Comparison of ENCODE assay signal across 8 cellular contexts in the genomic region with DNA sequence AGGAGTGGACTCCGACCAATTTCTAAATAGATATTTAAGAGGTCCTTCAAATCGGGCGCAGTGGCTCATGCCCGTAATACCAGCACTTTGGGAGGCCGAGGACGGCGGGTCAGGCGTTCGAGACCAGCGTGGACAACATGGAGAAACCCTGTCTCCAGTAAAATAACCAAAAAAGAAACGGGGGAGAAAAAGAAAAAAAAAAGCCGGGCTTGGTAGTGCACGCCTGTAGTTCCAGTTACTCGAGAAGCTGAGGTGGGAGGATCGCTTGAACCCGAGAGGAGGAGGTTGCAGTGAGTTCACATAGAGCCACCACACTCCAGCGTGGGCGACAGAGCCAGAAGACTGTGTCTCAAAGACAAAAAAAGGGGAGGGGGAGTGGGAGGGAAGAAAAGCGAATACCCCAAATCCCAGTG. TPM values are rescaled to one million over a fixed set of nuclear protein-coding genes. Genes with fewer than 3 reads are reported as not detected.
DNase-seq lines count a peak whose midpoint lies in the region; ATAC-seq, FAIRE-seq and TF ChIP-seq lines count a peak whose summit lies in the region.

No MANE protein-coding gene starts in this region.

- DNase-seq in HAP-1 (ENCODE audit: low spot score in 2 of 2) (peak in 1 of 2 experiments; percentile 69), fibroblast of lung (ENCODE audit: low read depth in 2 of 2) (no peak), osteocyte (ENCODE audit: extremely low spot score, unreplicated experiment) (no peak), HK-2 (ENCODE audit: unreplicated experiment) (no peak), GM12892 (ENCODE audit: insufficient read length) (no peak)
- DNase-seq in activated CD4-positive, alpha-beta T cell treated with anti-CD3 and anti-CD28 coated beads for 48 hours = peak; percentile 79

- peak overlapping the region; percentile 54 for H3K4me3 ChIP-seq in HAP-1
- H3K4me3 ChIP-seq in fibroblast of lung (replicated peaks in 1 of 4; ENCODE audit: control extremely low read depth in 1 of 4, insufficient read depth in 1 of 4, low read depth in 3 of 4, low read length in 4 of 4) = peak overlapping the region; percentile 31 to 84 (median 49)

- peak overlapping the region; percentile 90 for H3K27ac ChIP-seq in fibroblast of lung (ENCODE audit: insufficient read depth, low read length)

- in situ Hi-C loops in HAP-1 (cut with MboI; ENCODE audit: low sequenced_read_pairs) = loop anchor here (5.0 to 10.0 kb wide), 2 partner anchors 161 to 1113 kb away; a partner anchor contains a TSS

- H3K4me2 ChIP-seq in fibroblast of lung (ENCODE audit: extremely low read depth, insufficient read depth, low read length) = peak overlapping the region; percentile 72

- peak overlapping the region; percentile 95 for H3K27ac Mint-ChIP-seq in osteocyte (ENCODE audit: unreplicated experiment)

- H3K9me3 Mint-ChIP-seq in osteocyte (ENCODE audit: unreplicated experiment) = no peaks in the 10 kb centered on the region

- H3K36me3 ChIP-seq in HAP-1 (replicated peaks) = no peaks in the 10 kb centered on the region
- H3K36me3 ChIP-seq in fibroblast of lung (ENCODE audit: control insufficient read depth, insufficient read depth, low read length) = no peaks in the 10 kb centered on the region

- no peaks in the 10 kb centered on the region for H4K20me1 ChIP-seq in fibroblast of lung (ENCODE audit: control insufficient read depth, extremely low read depth, insufficient read depth, low read length)

- no peaks in the 10 kb centered on the region for H3K27me3 Mint-ChIP-seq in osteocyte (ENCODE audit: unreplicated experiment)

- H3K27me3 ChIP-seq in HAP-1 (ENCODE audit: low read depth) (no peaks in the 10 kb centered on the region), fibroblast of lung (ENCODE audit: control insufficient read depth, insufficient read depth, low read length) (no peaks in the 10 kb centered on the region)

- H3K36me3 Mint-ChIP-seq in osteocyte (ENCODE audit: unreplicated experiment) = no peaks in the 10 kb centered on the region

- no peaks in the 10 kb centered on the region for H3K9me3 ChIP-seq in HAP-1
- no peaks in the 10 kb centered on the region for H3K9me3 ChIP-seq in fibroblast of lung (ENCODE audit: control insufficient read depth, insufficient read depth, low read depth, low read length)

- ATAC-seq in HG02588 (IDR thresholded peaks at IDR 0.05; ENCODE audit: unreplicated experiment) = no peak
- no peak for ATAC-seq in GM18873 (IDR thresholded peaks at IDR 0.05; ENCODE audit: low FRiP score, unreplicated experiment)

- peak overlapping the region; percentile 86 for H3K4me3 Mint-ChIP-seq in osteocyte (ENCODE audit: unreplicated experiment)

- no peak for FAIRE-seq in GM12892 (lab: Jason Lieb, UNC)

- peak overlapping the region; percentile 64 for H2AFZ ChIP-seq in fibroblast of lung (ENCODE audit: low read length)

- H3K9ac ChIP-seq in fibroblast of lung (ENCODE audit: insufficient read depth, low read length) = peak overlapping the region; percentile 43

- peaks cover 38% of the 10 kb centered on the region for H3K4me1 Mint-ChIP-seq in osteocyte (ENCODE audit: unreplicated experiment)

- peaks cover 39% of the 10 kb centered on the region for H3K4me1 ChIP-seq in HAP-1
- H3K4me1 ChIP-seq in fibroblast of lung (ENCODE audit: control insufficient read depth, extremely low read depth, insufficient read depth, low read length) = peaks cover 2% of the 10 kb centered on the region

- no peak for TF ChIP-seq POLR2A in GM12892 (IDR thresholded peaks at IDR 0.05; ENCODE audit: low read depth, low read length)

- no peaks in the 10 kb centered on the region for H3K79me2 ChIP-seq in fibroblast of lung (ENCODE audit: control insufficient read depth, insufficient read depth, low read length)

- TF ChIP-seq CTCF in fibroblast of lung (conservative IDR thresholded peaks at IDR 0.05 in 1 of 2, IDR thresholded peaks at IDR 0.05 in 1 of 2; ENCODE audit: low read depth in 1 of 2, low read length in 2 of 2) (no peak), osteocyte (IDR thresholded peaks at IDR 0.05) (no peak)

RNA-seq across cellular contexts. Expression of gene HFE, which starts 53.3 kb away (rescaled TPM):
- total RNA-seq in fibroblast of lung = 6.4 and 18.3 TPM in 2 replicates
- polyA plus RNA-seq in fibroblast of lung = 22.1 and 22.3 TPM in 2 replicates
- polyA plus RNA-seq in fibroblast of lung (2012) = 13.8 and 15.3 TPM in 2 replicates
- 8.7 and 32.6 TPM in 2 replicates for polyA minus RNA-seq in fibroblast of lung (ENCODE audit: low replicate concordance)
- 6.0 and 6.2 TPM in 2 replicates for total RNA-seq in osteocyte
- polyA plus RNA-seq in GM12892 (2012; ENCODE audit: missing spikeins) = 4.4 TPM
